ENCODE assay signal across 1 cellular context in the genomic region with DNA sequence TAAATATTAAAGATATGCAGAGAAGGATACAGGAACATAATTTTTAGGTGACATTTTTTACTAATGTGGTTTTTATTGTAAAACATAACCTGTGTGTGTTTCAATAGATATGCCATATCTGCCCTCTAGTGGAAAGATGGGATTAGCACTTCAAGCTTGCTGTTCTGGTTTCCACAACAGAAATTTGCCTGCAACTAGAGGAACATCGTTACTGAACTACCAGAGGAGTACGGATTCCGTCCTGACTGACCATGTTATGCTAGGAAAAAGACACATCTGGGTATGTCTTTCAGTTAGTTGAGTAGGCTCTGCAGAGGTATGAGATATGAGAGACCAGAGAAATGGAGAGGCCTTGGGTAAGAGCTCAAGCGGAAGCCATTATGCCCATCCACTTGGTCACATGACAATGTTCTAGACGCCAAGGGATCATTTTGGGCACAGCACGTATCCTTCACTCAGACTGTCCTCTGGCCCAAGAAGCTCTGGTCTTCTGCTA.
A peak's percentile ranks its signal among the peaks of the same experiment; 100 is the strongest.
TF ChIP-seq lines count a peak whose summit lies in the region.

No MANE protein-coding gene starts in this region.

TF ChIP-seq in GM12878, 131 proteins besides CTCF, POLR2A, EP300 and RAD21 (continued from another document):
- TF ChIP-seq PAX5 (IDR thresholded peaks at IDR 0.05; ENCODE audit: borderline replicate concordance, low read depth, low read length) (no peak), CBFB (IDR thresholded peaks at IDR 0.05; ENCODE audit: low read depth) (no peak), HDGF (IDR thresholded peaks at IDR 0.05) (no peak), YY1 (IDR thresholded peaks at IDR 0.05; ENCODE audit: low read depth, low read length) (peak; percentile 86), SMC3 (IDR thresholded peaks at IDR 0.05; ENCODE audit: borderline replicate concordance, low read length) (peak; percentile 76; the same call in 1 of the 2 replicates), ZNF207 (IDR thresholded peaks at IDR 0.05; ENCODE audit: borderline replicate concordance) (no peak), RAD51 (IDR thresholded peaks at IDR 0.05) (peak; percentile 76; the same call in 1 of the 2 replicates), TAF1 (IDR thresholded peaks at IDR 0.05; ENCODE audit: borderline replicate concordance, low read depth, low read length) (no peak), ZNF217 (IDR thresholded peaks at IDR 0.05) (no peak), RUNX3 (IDR thresholded peaks at IDR 0.05; ENCODE audit: low read length) (peak; percentile 29; the same call in 1 of the 2 replicates)
- TF ChIP-seq, protein P1, sequence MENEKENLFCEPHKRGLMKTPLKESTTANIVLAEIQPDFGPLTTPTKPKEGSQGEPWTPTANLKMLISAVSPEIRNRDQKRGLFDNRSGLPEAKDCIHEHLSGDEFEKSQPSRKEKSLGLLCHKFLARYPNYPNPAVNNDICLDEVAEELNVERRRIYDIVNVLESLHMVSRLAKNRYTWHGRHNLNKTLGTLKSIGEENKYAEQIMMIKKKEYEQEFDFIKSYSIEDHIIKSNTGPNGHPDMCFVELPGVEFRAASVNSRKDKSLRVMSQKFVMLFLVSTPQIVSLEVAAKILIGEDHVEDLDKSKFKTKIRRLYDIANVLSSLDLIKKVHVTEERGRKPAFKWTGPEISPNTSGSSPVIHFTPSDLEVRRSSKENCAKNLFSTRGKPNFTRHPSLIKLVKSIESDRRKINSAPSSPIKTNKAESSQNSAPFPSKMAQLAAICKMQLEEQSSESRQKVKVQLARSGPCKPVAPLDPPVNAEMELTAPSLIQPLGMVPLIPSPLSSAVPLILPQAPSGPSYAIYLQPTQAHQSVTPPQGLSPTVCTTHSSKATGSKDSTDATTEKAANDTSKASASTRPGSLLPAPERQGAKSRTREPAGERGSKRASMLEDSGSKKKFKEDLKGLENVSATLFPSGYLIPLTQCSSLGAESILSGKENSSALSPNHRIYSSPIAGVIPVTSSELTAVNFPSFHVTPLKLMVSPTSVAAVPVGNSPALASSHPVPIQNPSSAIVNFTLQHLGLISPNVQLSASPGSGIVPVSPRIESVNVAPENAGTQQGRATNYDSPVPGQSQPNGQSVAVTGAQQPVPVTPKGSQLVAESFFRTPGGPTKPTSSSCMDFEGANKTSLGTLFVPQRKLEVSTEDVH (IDR thresholded peaks at IDR 0.05; ENCODE audit: low read depth, partially characterized antibody): no peak
- TF ChIP-seq, protein P2, sequence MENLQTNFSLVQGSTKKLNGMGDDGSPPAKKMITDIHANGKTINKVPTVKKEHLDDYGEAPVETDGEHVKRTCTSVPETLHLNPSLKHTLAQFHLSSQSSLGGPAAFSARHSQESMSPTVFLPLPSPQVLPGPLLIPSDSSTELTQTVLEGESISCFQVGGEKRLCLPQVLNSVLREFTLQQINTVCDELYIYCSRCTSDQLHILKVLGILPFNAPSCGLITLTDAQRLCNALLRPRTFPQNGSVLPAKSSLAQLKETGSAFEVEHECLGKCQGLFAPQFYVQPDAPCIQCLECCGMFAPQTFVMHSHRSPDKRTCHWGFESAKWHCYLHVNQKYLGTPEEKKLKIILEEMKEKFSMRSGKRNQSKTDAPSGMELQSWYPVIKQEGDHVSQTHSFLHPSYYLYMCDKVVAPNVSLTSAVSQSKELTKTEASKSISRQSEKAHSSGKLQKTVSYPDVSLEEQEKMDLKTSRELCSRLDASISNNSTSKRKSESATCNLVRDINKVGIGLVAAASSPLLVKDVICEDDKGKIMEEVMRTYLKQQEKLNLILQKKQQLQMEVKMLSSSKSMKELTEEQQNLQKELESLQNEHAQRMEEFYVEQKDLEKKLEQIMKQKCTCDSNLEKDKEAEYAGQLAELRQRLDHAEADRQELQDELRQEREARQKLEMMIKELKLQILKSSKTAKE (IDR thresholded peaks at IDR 0.05; ENCODE audit: low read depth, poor library complexity, severe bottlenecking): peak; percentile 30
- TF ChIP-seq, protein P3, sequence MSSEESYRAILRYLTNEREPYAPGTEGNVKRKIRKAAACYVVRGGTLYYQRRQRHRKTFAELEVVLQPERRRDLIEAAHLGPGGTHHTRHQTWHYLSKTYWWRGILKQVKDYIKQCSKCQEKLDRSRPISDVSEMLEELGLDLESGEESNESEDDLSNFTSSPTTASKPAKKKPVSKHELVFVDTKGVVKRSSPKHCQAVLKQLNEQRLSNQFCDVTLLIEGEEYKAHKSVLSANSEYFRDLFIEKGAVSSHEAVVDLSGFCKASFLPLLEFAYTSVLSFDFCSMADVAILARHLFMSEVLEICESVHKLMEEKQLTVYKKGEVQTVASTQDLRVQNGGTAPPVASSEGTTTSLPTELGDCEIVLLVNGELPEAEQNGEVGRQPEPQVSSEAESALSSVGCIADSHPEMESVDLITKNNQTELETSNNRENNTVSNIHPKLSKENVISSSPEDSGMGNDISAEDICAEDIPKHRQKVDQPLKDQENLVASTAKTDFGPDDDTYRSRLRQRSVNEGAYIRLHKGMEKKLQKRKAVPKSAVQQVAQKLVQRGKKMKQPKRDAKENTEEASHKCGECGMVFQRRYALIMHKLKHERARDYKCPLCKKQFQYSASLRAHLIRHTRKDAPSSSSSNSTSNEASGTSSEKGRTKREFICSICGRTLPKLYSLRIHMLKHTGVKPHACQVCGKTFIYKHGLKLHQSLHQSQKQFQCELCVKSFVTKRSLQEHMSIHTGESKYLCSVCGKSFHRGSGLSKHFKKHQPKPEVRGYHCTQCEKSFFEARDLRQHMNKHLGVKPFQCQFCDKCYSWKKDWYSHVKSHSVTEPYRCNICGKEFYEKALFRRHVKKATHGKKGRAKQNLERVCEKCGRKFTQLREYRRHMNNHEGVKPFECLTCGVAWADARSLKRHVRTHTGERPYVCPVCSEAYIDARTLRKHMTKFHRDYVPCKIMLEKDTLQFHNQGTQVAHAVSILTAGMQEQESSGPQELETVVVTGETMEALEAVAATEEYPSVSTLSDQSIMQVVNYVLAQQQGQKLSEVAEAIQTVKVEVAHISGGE (CRISPR knock-in tag; IDR thresholded peaks at IDR 0.05): no peak
- TF ChIP-seq, protein P4, sequence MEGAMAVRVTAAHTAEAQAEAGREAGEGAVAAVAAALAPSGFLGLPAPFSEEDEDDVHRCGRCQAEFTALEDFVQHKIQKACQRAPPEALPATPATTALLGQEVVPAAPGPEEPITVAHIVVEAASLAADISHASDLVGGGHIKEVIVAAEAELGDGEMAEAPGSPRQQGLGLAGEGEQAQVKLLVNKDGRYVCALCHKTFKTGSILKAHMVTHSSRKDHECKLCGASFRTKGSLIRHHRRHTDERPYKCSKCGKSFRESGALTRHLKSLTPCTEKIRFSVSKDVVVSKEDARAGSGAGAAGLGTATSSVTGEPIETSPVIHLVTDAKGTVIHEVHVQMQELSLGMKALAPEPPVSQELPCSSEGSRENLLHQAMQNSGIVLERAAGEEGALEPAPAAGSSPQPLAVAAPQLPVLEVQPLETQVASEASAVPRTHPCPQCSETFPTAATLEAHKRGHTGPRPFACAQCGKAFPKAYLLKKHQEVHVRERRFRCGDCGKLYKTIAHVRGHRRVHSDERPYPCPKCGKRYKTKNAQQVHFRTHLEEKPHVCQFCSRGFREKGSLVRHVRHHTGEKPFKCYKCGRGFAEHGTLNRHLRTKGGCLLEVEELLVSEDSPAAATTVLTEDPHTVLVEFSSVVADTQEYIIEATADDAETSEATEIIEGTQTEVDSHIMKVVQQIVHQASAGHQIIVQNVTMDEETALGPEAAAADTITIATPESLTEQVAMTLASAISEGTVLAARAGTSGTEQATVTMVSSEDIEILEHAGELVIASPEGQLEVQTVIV (IDR thresholded peaks at IDR 0.05; ENCODE audit: borderline replicate concordance, partially characterized antibody): no peak
